18 cellular contexts compared by ENCODE assay signal in the genomic region with DNA sequence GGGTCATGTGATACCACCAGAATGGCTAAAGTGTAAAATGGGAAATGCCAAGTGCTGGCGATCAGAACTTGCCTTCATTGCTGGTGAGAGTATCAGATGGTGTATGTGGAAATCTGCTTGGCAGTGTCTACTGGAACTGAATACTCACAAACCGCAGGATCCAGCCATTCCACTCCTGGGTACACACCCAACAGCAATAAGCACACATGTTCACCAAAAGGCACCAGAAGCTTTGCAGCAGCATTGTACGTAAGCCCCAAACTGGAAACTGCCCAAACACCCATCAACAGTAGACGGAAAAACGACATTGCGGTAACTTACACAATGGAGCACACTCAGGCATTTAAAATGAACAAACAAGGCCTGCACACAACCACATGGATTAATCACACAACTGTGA. TPM values are rescaled to one million over a fixed set of nuclear protein-coding genes. Genes with fewer than 3 reads are reported as not detected.
A peak's percentile ranks its signal among the peaks of the same experiment; 100 is the strongest.
DNase-seq lines count a peak whose midpoint lies in the region; ATAC-seq and TF ChIP-seq lines count a peak whose summit lies in the region.
"Had no signal": no experiment of that assay in that cellular context is flagged by ENCODE, and none has a peak within 500 bp of the region (broad histone marks: within the 10 kb centered on the region; RNA-seq: fewer than 3 reads in every experiment).

No MANE protein-coding gene starts in this region.

- no peaks in the 10 kb centered on the region for H4K20me1 ChIP-seq in mammary epithelial cell (ENCODE audit: insufficient read depth, low read length)

- no peak overlapping the region for H3K9ac ChIP-seq in mammary epithelial cell (ENCODE audit: insufficient read depth, low read length)

- H3K79me2 ChIP-seq in mammary epithelial cell (ENCODE audit: insufficient read depth, low read length) = no peaks in the 10 kb centered on the region

- WGBS in mammary epithelial cell (ENCODE audit: low coverage, missing lambda C conversion rate) = 86% methylated on average over 6 of the region's 6 CpGs

- DNase-seq in AG10803 (ENCODE audit: low read depth) (peak; percentile 100), HT1080 (ENCODE audit: low read depth) (peak; percentile 27), mammary epithelial cell (peak; percentile 1), lower lobe of right lung (no peak), NCI-H1436 (lab: John Stamatoyannopoulos, UW) (no peak)
- DNase-seq: activated CD4-positive, alpha-beta T cell treated with anti-CD3 and anti-CD28 coated beads, Interleukin-2, amount 50 U/mL, for 48 hours; activated naive CD8-positive, alpha-beta T cell treated with anti-CD3 and anti-CD28 coated beads for 36 hours; activated T-cell treated with anti-CD3 and anti-CD28 coated beads, Interleukin-2, amount 50 U/mL, for 4 hours; AML-193; caudate nucleus; COR-L47; effector CD8-positive, alpha-beta T cell; NCI-H1092 had no signal

- no peak overlapping the region for H3K27ac ChIP-seq in mammary epithelial cell (ENCODE audit: insufficient read depth, low read depth, low read length)
- peak overlapping the region; percentile 56 for H3K27ac ChIP-seq in lower lobe of right lung

- H3K36me3 ChIP-seq in mammary epithelial cell (ENCODE audit: insufficient read depth, low read length) (no peaks in the 10 kb centered on the region), lower lobe of right lung (no peaks in the 10 kb centered on the region)

- dilution Hi-C loops in mammary epithelial cell (cut with HindIII; ENCODE audit: low sequenced_read_pairs) = loop anchor here (5.0 kb wide), 1 partner anchor 62 kb away; no protein-coding TSS in a partner anchor

- intact Hi-C loops in mammary epithelial cell (cut with micrococcal nuclease) (no loop called here), lower lobe of right lung (cut with DNase I) (no loop called here)

- H3K27me3 ChIP-seq in mammary epithelial cell (ENCODE audit: insufficient read depth, low read length) (no peaks in the 10 kb centered on the region), lower lobe of right lung (ENCODE audit: low read depth) (peaks cover 9% of the 10 kb centered on the region)

- H2AFZ ChIP-seq in mammary epithelial cell (ENCODE audit: low read depth, low read length) = no peak overlapping the region

- ATAC-seq in lower lobe of right lung = peak; percentile 85 to 89
- no peak for ATAC-seq in GM18858 (IDR thresholded peaks at IDR 0.05; ENCODE audit: unreplicated experiment)
- ATAC-seq in HG03442 (IDR thresholded peaks at IDR 0.05; ENCODE audit: unreplicated experiment) = no peak
- no peak for ATAC-seq in GM21367 (IDR thresholded peaks at IDR 0.05; ENCODE audit: unreplicated experiment)
- ATAC-seq: activated T-cell treated with anti-CD3 and anti-CD28 coated beads, Interleukin-2, amount 50 U/mL, for 4 hours had no signal

- H3K9me3 ChIP-seq in mammary epithelial cell (replicated peaks; ENCODE audit: insufficient read depth, low read length) (no peaks in the 10 kb centered on the region), lower lobe of right lung (no peaks in the 10 kb centered on the region)

- in situ Hi-C loops in mammary epithelial cell (cut with MboI; ENCODE audit: low sequenced_read_pairs in 2 of 2) = no loop called here

- H3K4me2 ChIP-seq in mammary epithelial cell (ENCODE audit: insufficient read depth, low read depth, low read length) = no peak overlapping the region

- H3K4me1 ChIP-seq in mammary epithelial cell (ENCODE audit: insufficient read depth, low read length) = no peaks in the 10 kb centered on the region
- H3K4me1 ChIP-seq in lower lobe of right lung = peaks cover 8% of the 10 kb centered on the region

- TF ChIP-seq CTCF in AG10803 (conservative IDR thresholded peaks at IDR 0.05; ENCODE audit: low read length) (no peak), mammary epithelial cell (conservative IDR thresholded peaks at IDR 0.05 in 1 of 2, IDR thresholded peaks at IDR 0.05 in 1 of 2; ENCODE audit: extremely low read depth in 1 of 2, insufficient read depth in 1 of 2, low read depth in 1 of 2, low read length in 2 of 2) (no peak), lower lobe of right lung (IDR thresholded peaks at IDR 0.05) (no peak)

- CTCF ChIA-PET in mammary epithelial cell (lab: Charles Lee; ENCODE audit: low non-redundant PET) = no interaction called here

- H3K4me3 ChIP-seq in AG10803 (ENCODE audit: low read length) = no peak overlapping the region
- no peak overlapping the region for H3K4me3 ChIP-seq in mammary epithelial cell (replicated peaks in 1 of 3; ENCODE audit: insufficient read depth in 1 of 3, low read depth in 2 of 3, low read length in 3 of 3)
- H3K4me3 ChIP-seq in lower lobe of right lung = no peak overlapping the region

- no TSS peak for BruUV-seq in mammary epithelial cell (replicated peaks; lab: Mats Ljungman, UMichigan)

RNA-seq across cellular contexts. Expression of gene BPIFA2, which starts 37.4 kb away (rescaled TPM):
- not detected in 2 replicates for total RNA-seq in HT1080 (2014; rRNA removed; shearing (Covaris generic))
- not detected in 2 replicates for polyA plus RNA-seq in HT1080 (2015; cell fraction: cytosol; rRNA removed)
- not detected in 2 replicates for polyA plus RNA-seq in HT1080 (2015; cell fraction: nucleus; rRNA removed)
- total RNA-seq in mammary epithelial cell (not detected), lower lobe of right lung (not detected)
- not detected for polyA plus RNA-seq in mammary epithelial cell
- not detected for polyA minus RNA-seq in mammary epithelial cell
- total RNA-seq: activated naive CD8-positive, alpha-beta T cell treated with anti-CD3 and anti-CD28 coated beads for 36 hours; activated T-cell treated with anti-CD3 and anti-CD28 coated beads, Interleukin-2, amount 50 U/mL, for 4 hours; frontal cortex; lung microvascular endothelial cell had no signal

RNA-seq across cellular contexts. Expression of gene BPIFB4, which starts 51.1 kb away (rescaled TPM):
- 0.10 TPM in 1 of 2 replicates, not detected in the other for total RNA-seq in HT1080 (2014; rRNA removed; shearing (Covaris generic))
- not detected in 2 replicates for polyA plus RNA-seq in HT1080 (2015; cell fraction: cytosol; rRNA removed)
- not detected in 2 replicates for polyA plus RNA-seq in HT1080 (2015; cell fraction: nucleus; rRNA removed)
- total RNA-seq in mammary epithelial cell (not detected), lower lobe of right lung (not detected)
- polyA plus RNA-seq in mammary epithelial cell = not detected
- polyA minus RNA-seq in mammary epithelial cell = not detected
- total RNA-seq: activated naive CD8-positive, alpha-beta T cell treated with anti-CD3 and anti-CD28 coated beads for 36 hours; activated T-cell treated with anti-CD3 and anti-CD28 coated beads, Interleukin-2, amount 50 U/mL, for 4 hours; frontal cortex; lung microvascular endothelial cell had no signal

Comparison
In these comparisons a context has a peak if more than half of its experiments do, and no peak if none do; other contexts are left out.
1. DNase-seq: peak in AG10803 (single experiment), HT1080 (single experiment) and mammary epithelial cell (single experiment); none in lower lobe of right lung (single experiment) and NCI-H1436 (single experiment).
2. ATAC-seq: peak in lower lobe of right lung (2 of 2); none in GM18858 (single experiment), HG03442 (single experiment) and GM21367 (single experiment).